ENCODE assay signal across 8 cellular contexts in genomic region chr17:29124135-29124930, GRCh38. TPM values are rescaled to one million over a fixed set of nuclear protein-coding genes. Genes with fewer than 3 reads are reported as not detected.
DNase-seq lines count a peak whose midpoint lies in the region; ATAC-seq, FAIRE-seq and TF ChIP-seq lines count a peak whose summit lies in the region.

No MANE protein-coding gene starts in this region.

- H3K9ac ChIP-seq in H1 (replicated peaks in 1 of 4; ENCODE audit: extremely low read depth in 1 of 4, low read depth in 3 of 4, low read length in 3 of 4) (no peak overlapping the region), mesendoderm (ENCODE audit: low read length) (no peak overlapping the region)

- 82% methylated on average over 11 of the region's 13 CpGs; no CpG with 5 or more reads in 1 of the 2 experiments for WGBS in H1 (ENCODE audit: extremely low coverage in 1 of 2, insufficient coverage in 1 of 2, insufficient read length in 1 of 2, insufficient replicate concordance in 2 of 2, low coverage in 1 of 2, low lambda C conversion rate in 2 of 2, missing lambda C conversion rate in 1 of 2), 2 experiments
- WGBS in mesendoderm (ENCODE audit: extremely low coverage, insufficient coverage, low lambda C conversion rate), result no CpG with 5 or more reads among the region's 13 CpGs
- WGBS in aorta, 2 donors, result 59 to 62% methylated on average over 13 of the region's 13 CpGs

- peaks cover 0 to 3% of the 10 kb centered on the region in 2 experiments for H4K20me1 ChIP-seq in H1 (replicated peaks in 1 of 2; ENCODE audit: control insufficient read depth in 1 of 2, insufficient read depth in 2 of 2, low read length in 2 of 2)

- peak; percentile 92 to 93 for TF ChIP-seq RAD21 in H1 (IDR thresholded peaks at IDR 0.05 in 1 of 2, conservative IDR thresholded peaks at IDR 0.05 in 1 of 2; ENCODE audit: low read depth in 2 of 2, low read length in 2 of 2)

- H2BK5ac ChIP-seq in H1 (ENCODE audit: low read depth, low read length), result no peak overlapping the region
- no peak overlapping the region for H2BK5ac ChIP-seq in mesendoderm (ENCODE audit: low read length)

- H2BK15ac ChIP-seq in H1 (ENCODE audit: low read length) (no peak overlapping the region), mesendoderm (replicated peaks; ENCODE audit: low read depth) (no peak overlapping the region)

- no peaks in the 10 kb centered on the region for H3K9me3 Mint-ChIP-seq in CD8-positive, alpha-beta T cell
- no peaks in the 10 kb centered on the region for H3K9me3 Mint-ChIP-seq in T-cell

- H2BK120ac ChIP-seq in H1 (replicated peaks; ENCODE audit: low read depth, low read length) (no peak overlapping the region), mesendoderm (ENCODE audit: low read depth, low read length) (no peak overlapping the region)

- H3K4me1 ChIP-seq in CD8-positive, alpha-beta T cell (ENCODE audit: insufficient read depth, low read length), result no peaks in the 10 kb centered on the region
- H3K4me1 ChIP-seq in H1 (replicated peaks in 1 of 4; ENCODE audit: control insufficient read depth in 3 of 4, insufficient read depth in 4 of 4, low read length in 3 of 4), result peaks cover 0 to 7% (median 2%) of the 10 kb centered on the region in 4 experiments; a peak in 3 of 7 replicates
- H3K4me1 ChIP-seq in mesendoderm (ENCODE audit: control insufficient read depth, low read depth, low read length), result no peaks in the 10 kb centered on the region
- H3K4me1 ChIP-seq in aorta (ENCODE audit: control insufficient read depth in 1 of 2, insufficient read depth in 2 of 2, low read length in 2 of 2), result no peaks in the 10 kb centered on the region

- TF ChIP-seq CTCF in CD8-positive, alpha-beta T cell (IDR thresholded peaks at IDR 0.05), result peak; percentile 67
- peak; percentile 48 to 92 (median 85) for TF ChIP-seq CTCF in H1 (IDR thresholded peaks at IDR 0.05; ENCODE audit: control extremely low read depth in 1 of 3, insufficient read depth in 1 of 3, low read depth in 1 of 3, low read length in 3 of 3)

- no peak for TF ChIP-seq POLR2A in H1 (IDR thresholded peaks at IDR 0.05; ENCODE audit: control extremely low read depth in 1 of 2, low read depth in 2 of 2, low read length in 2 of 2)

- no peak overlapping the region for H3K27ac Mint-ChIP-seq in CD8-positive, alpha-beta T cell
- no peak overlapping the region for H3K27ac Mint-ChIP-seq in T-cell

- no peaks in the 10 kb centered on the region for H3K27me3 Mint-ChIP-seq in CD8-positive, alpha-beta T cell (ENCODE audit: low read depth)
- no peaks in the 10 kb centered on the region for H3K27me3 Mint-ChIP-seq in T-cell

- peaks cover 5% of the 10 kb centered on the region for H3K4me1 Mint-ChIP-seq in CD8-positive, alpha-beta T cell (ENCODE audit: low read depth)
- H3K4me1 Mint-ChIP-seq in T-cell, result peaks cover 5 to 9% (median 9%) of the 10 kb centered on the region in 3 donors

- H3K79me2 ChIP-seq in H1 (ENCODE audit: control insufficient read depth in 1 of 2, insufficient read depth in 2 of 2, low read length in 2 of 2) (no peaks in the 10 kb centered on the region), mesendoderm (ENCODE audit: control insufficient read depth, insufficient read depth, low read length) (no peaks in the 10 kb centered on the region)

- DNase-seq in CD8-positive, alpha-beta T cell, result peak in 6 of 7 experiments; percentile 12 to 59 (median 32)
- DNase-seq in GM19240 (ENCODE audit: insufficient read length, low spot score) (peak; percentile 61), NCI-H146 treated with DMSO at 0.1 percent for 48 hours (lab: John Stamatoyannopoulos, UW; ENCODE audit: unreplicated experiment) (peak; percentile 30), T-cell (peak in 13 of 34 experiments; percentile 1 to 39 (median 22)), H1 (ENCODE audit: low read depth in 1 of 2, low spot score in 2 of 2) (peak in 1 of 2 experiments; percentile 57), mesendoderm (peak; percentile 91), aorta (peak in 1 of 2 donors; percentile 41)

- H4K8ac ChIP-seq in H1 (ENCODE audit: extremely low read depth, insufficient read depth, low read length) (no peak overlapping the region), mesendoderm (ENCODE audit: low read depth, low read length) (no peak overlapping the region)

- no peak overlapping the region for H2BK20ac ChIP-seq in H1 (ENCODE audit: low read length)

- peaks cover 13% of the 10 kb centered on the region for H3K36me3 ChIP-seq in CD8-positive, alpha-beta T cell (ENCODE audit: insufficient read depth, low read length)
- no peaks in the 10 kb centered on the region; a peak in 1 of 8 replicates for H3K36me3 ChIP-seq in H1 (ENCODE audit: control insufficient read depth in 2 of 4, insufficient read depth in 4 of 4, low read length in 3 of 4)
- H3K36me3 ChIP-seq in mesendoderm (ENCODE audit: control insufficient read depth, insufficient read depth, low read length), result no peaks in the 10 kb centered on the region
- H3K36me3 ChIP-seq in aorta (ENCODE audit: control insufficient read depth in 1 of 2, insufficient read depth in 2 of 2, low read length in 1 of 2), result peaks cover 0 to 6% of the 10 kb centered on the region in 2 donors

- POLR2A ChIA-PET in CD8-positive, alpha-beta T cell (lab: Charles Lee), result interaction anchor here (0.6 to 1.3 kb wide), 5 partner anchors 16 to 477 kb away, joined by 3 to 7 read pairs (median 4); no protein-coding TSS in a partner anchor
- POLR2A ChIA-PET in T-cell (lab: Charles Lee) (interaction anchor here (0.6 to 0.7 kb wide), 4 partner anchors 88 to 168 kb away, joined by 3 to 18 read pairs (median 4); no protein-coding TSS in a partner anchor), H1 (lab: Charles Lee; ENCODE audit: partially characterized antibody) (interaction anchor here (0.7 to 1.3 kb wide), 10 partner anchors 11 to 170 kb away, joined by 3 to 7 read pairs (median 4); partner anchors contain the start of genes MYO18A and NUFIP2)

- no peak overlapping the region for H3K27ac ChIP-seq in CD8-positive, alpha-beta T cell (ENCODE audit: low read depth, low read length)
- H3K27ac ChIP-seq in H1 (ENCODE audit: low read depth, low read length) (no peak overlapping the region), mesendoderm (ENCODE audit: low read depth, low read length) (no peak overlapping the region), aorta (ENCODE audit: low read depth in 1 of 2, low read length in 2 of 2) (no peak overlapping the region)

- no peak overlapping the region for H3K4ac ChIP-seq in H1 (replicated peaks; ENCODE audit: insufficient read length, low read depth, low read length)
- no peak overlapping the region for H3K4ac ChIP-seq in mesendoderm (ENCODE audit: low read depth, low read length)

- H3K23ac ChIP-seq in H1 (ENCODE audit: insufficient read length) (no peak overlapping the region), mesendoderm (ENCODE audit: low read length) (no peak overlapping the region)

- TF ChIP-seq EP300 in H1 (IDR thresholded peaks at IDR 0.05; ENCODE audit: borderline replicate concordance in 1 of 2, low read depth in 2 of 2, low read length in 2 of 2), result no peak

- H3K4me3 Mint-ChIP-seq in CD8-positive, alpha-beta T cell, result no peak overlapping the region
- H3K4me3 Mint-ChIP-seq in T-cell, result no peak overlapping the region

- H3K9me3 ChIP-seq in CD8-positive, alpha-beta T cell (ENCODE audit: low read length), result no peaks in the 10 kb centered on the region
- H3K9me3 ChIP-seq in H1 (ENCODE audit: insufficient read depth in 2 of 2, low read depth in 1 of 2, low read length in 1 of 2) (no peaks in the 10 kb centered on the region), aorta (ENCODE audit: control insufficient read depth, low read length) (no peaks in the 10 kb centered on the region)

- H3K18ac ChIP-seq in H1 (ENCODE audit: extremely low read depth, low read length) (no peak overlapping the region), mesendoderm (ENCODE audit: low read length) (no peak overlapping the region)

- H3K79me1 ChIP-seq in H1 (ENCODE audit: low read depth, low read length) (no peaks in the 10 kb centered on the region; the same call in 1 of the 2 replicates), mesendoderm (ENCODE audit: low read length) (no peaks in the 10 kb centered on the region)

- no peak overlapping the region for H4K91ac ChIP-seq in H1 (replicated peaks; ENCODE audit: insufficient read length, low read length)

- intact Hi-C loops in CD8-positive, alpha-beta T cell (cut with DNase I, micrococcal nuclease), result loop anchor here (1.0 kb wide), 5 partner anchors 15 to 95 kb away; partner anchors contain the start of gene MYO18A (in 2 of the 2)
- intact Hi-C loops in aorta (cut with DNase I), result no loop called here

- H3K23me2 ChIP-seq in H1 (ENCODE audit: low read depth, low read length), result no peaks in the 10 kb centered on the region

- no peak overlapping the region for H2AFZ ChIP-seq in H1 (ENCODE audit: low read length)

- H3K36me3 Mint-ChIP-seq in CD8-positive, alpha-beta T cell, result peaks cover 43% of the 10 kb centered on the region
- peaks cover 15% of the 10 kb centered on the region for H3K36me3 Mint-ChIP-seq in T-cell

- H4K5ac ChIP-seq in H1 (ENCODE audit: insufficient read length, low read depth, low read length) (no peak overlapping the region), mesendoderm (ENCODE audit: low read length) (no peak overlapping the region)

- no peak overlapping the region for H3K4me3 ChIP-seq in CD8-positive, alpha-beta T cell (ENCODE audit: low read depth, low read length)
- H3K4me3 ChIP-seq in H1 (ENCODE audit: extremely low read depth in 1 of 4, insufficient read depth in 2 of 4, low read depth in 3 of 4, low read length in 4 of 4) (no peak overlapping the region), mesendoderm (ENCODE audit: low read length) (no peak overlapping the region), aorta (ENCODE audit: low read length in 2 of 2) (no peak overlapping the region)

- no peaks in the 10 kb centered on the region for H3K27me3 ChIP-seq in CD8-positive, alpha-beta T cell (ENCODE audit: insufficient read depth, low read length)
- no peaks in the 10 kb centered on the region for H3K27me3 ChIP-seq in H1 (replicated peaks in 1 of 4; ENCODE audit: control insufficient read depth in 3 of 4, extremely low read depth in 1 of 4, insufficient read depth in 3 of 4, low read length in 3 of 4)
- H3K27me3 ChIP-seq in mesendoderm (ENCODE audit: insufficient read depth, low read length, poor library complexity), result no peaks in the 10 kb centered on the region
- no peaks in the 10 kb centered on the region for H3K27me3 ChIP-seq in aorta (ENCODE audit: control insufficient read depth in 1 of 2, insufficient read depth in 2 of 2, low read length in 1 of 2)

- no peak overlapping the region for H3K4me2 ChIP-seq in H1 (ENCODE audit: insufficient read depth in 1 of 2, low read depth in 2 of 2, low read length in 2 of 2)
- no peak overlapping the region for H3K4me2 ChIP-seq in mesendoderm (ENCODE audit: low read length)

- 0 out of 2 replicates have a peak overlapping the region, but pooled peaks have one; percentile 39 for H2BK12ac ChIP-seq in H1 (ENCODE audit: low read depth, low read length)

- no peak overlapping the region for H3K14ac ChIP-seq in H1 (ENCODE audit: insufficient read length)

- H2AK5ac ChIP-seq in H1 (ENCODE audit: low read depth, low read length), result no peak overlapping the region
- H2AK5ac ChIP-seq in mesendoderm (ENCODE audit: low read length), result no peak overlapping the region

- FAIRE-seq in H1 (lab: Jason Lieb, UNC), result peak; percentile 84

- ATAC-seq in CD8-positive, alpha-beta T cell, result peak; percentile 97
- ATAC-seq in T-cell (replicated peaks in 1 of 4) (peak; percentile 76 to 90 (median 86)), aorta (ENCODE audit: low FRiP score) (peak; percentile 70), HG03196 (IDR thresholded peaks at IDR 0.05; ENCODE audit: unreplicated experiment) (no peak)

- H3K56ac ChIP-seq in H1 (replicated peaks; ENCODE audit: insufficient read length, low read depth, low read length) (no peak overlapping the region), mesendoderm (ENCODE audit: low read length) (no peak overlapping the region)

- CTCF ChIA-PET in CD8-positive, alpha-beta T cell (lab: Charles Lee), result interaction anchor here (0.5 to 6.8 kb wide), 41 partner anchors 8 to 398 kb away, joined by 3 to 113 read pairs (median 5); partner anchors contain the start of gene MYO18A
- CTCF ChIA-PET in T-cell (lab: Charles Lee), result interaction anchor here (0.5 to 2.0 kb wide), 25 partner anchors 8 to 412 kb away, joined by 3 to 14 read pairs (median 4); partner anchors contain the start of gene MYO18A (in 2 of the 2)
- CTCF ChIA-PET in H1 (lab: Charles Lee; ENCODE audit: partially characterized antibody), result interaction anchor here (0.5 to 19.8 kb wide), 64 partner anchors 8 to 1185 kb away, joined by 3 to 548 read pairs (median 4); partner anchors contain the start of genes MYO18A and PHF12

RNA-seq across cellular contexts. Expression of gene MYO18A, which starts 55.9 kb away (rescaled TPM):
- total RNA-seq in CD8-positive, alpha-beta T cell, result 10 to 100 TPM; 48.5 to 52.9 TPM
- total RNA-seq in T-cell (100 to 1,000 TPM; 119 to 151 (median 145) TPM), aorta (100 to 1,000 TPM; 102 to 116 TPM)
- total RNA-seq in H1 (2021; fragmentation: NEBNext Ultra II Directional; extraction: Animal tissue kit (Norgen Biotek cat#: 25700)), result 36.6 and 43.8 TPM in 2 replicates
- polyA plus RNA-seq in H1 (2011; rRNA removed) (7.6 and 10.1 TPM in 2 replicates), aorta (100 to 1,000 TPM in 1 of 2 donors, 10 to 100 TPM in 1; 17.4 to 107 TPM)
- 9.6 TPM for polyA plus RNA-seq in H1 (2011; cell fraction: cytosol; rRNA removed)
- 51.6 TPM for polyA plus RNA-seq in H1 (2011; cell fraction: nucleus; rRNA removed)
- 31.9 to 40.0 TPM (median 35.1 TPM) in 4 replicates for polyA plus RNA-seq in H1 (2012, experiment 1 of 2)
- polyA plus RNA-seq in H1 (2012, experiment 2 of 2), result 14.2 TPM
- polyA plus RNA-seq in H1 (2013, experiment 1 of 2), result 19.0 TPM
- polyA plus RNA-seq in H1 (2013, experiment 2 of 2), result 17.7 TPM
- 23.8 and 33.3 TPM in 2 replicates for polyA minus RNA-seq in H1 (2011; rRNA and poly(A)+ RNA removed)
- polyA minus RNA-seq in H1 (2011; cell fraction: cytosol; rRNA and poly(A)+ RNA removed), result 17.5 TPM
- polyA minus RNA-seq in H1 (2011; cell fraction: nucleus; rRNA and poly(A)+ RNA removed), result 36.3 TPM
- 12.7 TPM for polyA plus RNA-seq in mesendoderm (2013, experiment 1 of 2)
- 11.4 TPM for polyA plus RNA-seq in mesendoderm (2013, experiment 2 of 2)

Comparison
In these comparisons a context has a peak if more than half of its experiments do, and no peak if none do; other contexts are left out.
1. intact Hi-C loops: an anchor here in CD8-positive, alpha-beta T cell (1.0 kb wide); none called in aorta.